Comparison of ENCODE assay signal across 9 cellular contexts in genomic region chr6:10425973-10426780, GRCh38. TPM values are rescaled to one million over a fixed set of nuclear protein-coding genes. Genes with fewer than 3 reads are reported as not detected.
A peak's percentile ranks its signal among the peaks of the same experiment; 100 is the strongest.
DNase-seq lines count a peak whose midpoint lies in the region; ATAC-seq, FAIRE-seq and TF ChIP-seq lines count a peak whose summit lies in the region.
"Had no signal": no experiment of that assay in that cellular context is flagged by ENCODE, and none has a peak within 500 bp of the region (broad histone marks: within the 10 kb centered on the region; RNA-seq: fewer than 3 reads in every experiment).

No MANE protein-coding gene starts in this region.

- in situ Hi-C loops in Caki2 (cut with HindIII; ENCODE audit: low pct_unique_long_range_greater_than_20kb, low sequenced_read_pairs): no loop called here
- in situ Hi-C loops in astrocyte of the spinal cord (cut with HindIII; ENCODE audit: low sequenced_read_pairs): no loop called here

- H3K9me3 ChIP-seq in kidney (ENCODE audit: control insufficient read depth in 1 of 2, low read length in 2 of 2) (no peaks in the 10 kb centered on the region), suprapubic skin (no peaks in the 10 kb centered on the region)

- ATAC-seq in GM19438 (IDR thresholded peaks at IDR 0.05; ENCODE audit: low read depth, unreplicated experiment) (peak; percentile 71), HG03565 (IDR thresholded peaks at IDR 0.05; ENCODE audit: unreplicated experiment) (peak; percentile 43)

- no peaks in the 10 kb centered on the region for H3K36me3 ChIP-seq in kidney (ENCODE audit: control insufficient read depth in 1 of 2, insufficient read depth in 2 of 2, low read length in 2 of 2)
- H3K36me3 ChIP-seq in suprapubic skin: no peaks in the 10 kb centered on the region

- H3K9ac ChIP-seq in kidney (ENCODE audit: low read length in 2 of 2): peak overlapping the region in 1 of 2 donors; percentile 74

- H3K27ac ChIP-seq in kidney (ENCODE audit: low read depth in 2 of 2, low read length in 2 of 2) (peak overlapping the region; percentile 25 to 48), suprapubic skin (peak overlapping the region; percentile 89)
- H3K27ac ChIP-seq: VCaP had no signal

- intact Hi-C loops in kidney (cut with DNase I): no loop called here

- H3K4me3 ChIP-seq in astrocyte of the spinal cord (ENCODE audit: low read depth, low read length) (peak overlapping the region; percentile 40), kidney (ENCODE audit: low read length in 2 of 2) (peak overlapping the region; percentile 45 to 79), suprapubic skin (peak overlapping the region; percentile 63)

- peaks cover 40% of the 10 kb centered on the region for H3K27me3 ChIP-seq in suprapubic skin

- peak; percentile 59 for DNase-seq in Caki2 (ENCODE audit: low read depth)
- DNase-seq in astrocyte of the spinal cord (ENCODE audit: low read depth, low spot score): no peak
- DNase-seq in kidney: peak; percentile 89
- DNase-seq in suprapubic skin (ENCODE audit: low spot score in 2 of 2): peak in 1 of 2 donors; percentile 69
- no peak for DNase-seq in activated gamma-delta T cell treated with Interleukin-2 at 50 U/mL for 16 hours
- no peak for DNase-seq in NCI-H446 (lab: John Stamatoyannopoulos, UW)

- no peak for TF ChIP-seq CTCF in astrocyte of the spinal cord (IDR thresholded peaks at IDR 0.05; ENCODE audit: low read depth, low read length)
- TF ChIP-seq CTCF in kidney (IDR thresholded peaks at IDR 0.05; ENCODE audit: borderline replicate concordance, extremely low read depth, insufficient read depth): no peak
- TF ChIP-seq CTCF in suprapubic skin (IDR thresholded peaks at IDR 0.05): no peak

- FAIRE-seq in kidney (lab: Jason Lieb, UNC): no peak

- H3K4me1 ChIP-seq in kidney (ENCODE audit: control insufficient read depth in 1 of 2, insufficient read depth in 1 of 2, low read depth in 1 of 2, low read length in 2 of 2) (peaks cover 0 to 6% of the 10 kb centered on the region in 2 donors), suprapubic skin (peaks cover 55% of the 10 kb centered on the region)

- no peak for TF ChIP-seq POLR2A in suprapubic skin (IDR thresholded peaks at IDR 0.05)

- TF ChIP-seq EP300 in suprapubic skin (IDR thresholded peaks at IDR 0.05): no peak

- 4% methylated on average over 9 of the region's 55 CpGs for WGBS in suprapubic skin

RNA-seq across cellular contexts. Expression of gene TFAP2A, which starts 11.3 kb away (rescaled TPM):
- total RNA-seq in Caki2 (2014; rRNA removed; shearing (Covaris generic); ENCODE audit: low replicate concordance): 2.1 and 4.2 TPM in 2 replicates
- total RNA-seq in kidney: 16.2 TPM
- polyA plus RNA-seq in kidney (ENCODE audit: insufficient read depth, low read depth, low replicate concordance): 10.1 TPM
- total RNA-seq in suprapubic skin: 100 to 1,000 TPM in 1 of 4 donors, 10 to 100 TPM in 3; 86.7 to 135 (median 91.9) TPM

Comparison
In these comparisons a context has a peak if more than half of its experiments do, and no peak if none do; other contexts are left out.
1. DNase-seq: peak in Caki2 (single experiment) and kidney (single experiment); none in astrocyte of the spinal cord (single experiment), activated gamma-delta T cell treated with Interleukin-2 at 50 U/mL for 16 hours (single experiment) and NCI-H446 (0 of 2).
2. Peak in every context shown above with its lines, with median percentiles within 50 percentile points of each other: H3K4me3 ChIP-seq.